8 cellular contexts compared by ENCODE assay signal in genomic region chr5:178460598-178461425, GRCh38.
DNase-seq lines count a peak whose midpoint lies in the region; ATAC-seq, FAIRE-seq and TF ChIP-seq lines count a peak whose summit lies in the region.

No MANE protein-coding gene starts in this region.

- no peak overlapping the region for H3K4me3 Mint-ChIP-seq in activated CD8-positive, alpha-beta T cell treated with anti-CD3 and anti-CD28 coated beads for 36 hours
- no peak overlapping the region for H3K4me3 Mint-ChIP-seq in naive thymus-derived CD8-positive, alpha-beta T cell

- DNase-seq in BE2C, result peak; percentile 81
- DNase-seq in GM19239 (ENCODE audit: insufficient read length, low spot score), result peak; percentile 59
- DNase-seq in MM.1S, result peak; percentile 18
- peak; percentile 77 for DNase-seq in activated CD8-positive, alpha-beta T cell treated with anti-CD3 and anti-CD28 coated beads for 36 hours
- peak in 8 of 10 donors; percentile 15 to 64 (median 26) for DNase-seq in naive thymus-derived CD8-positive, alpha-beta T cell
- peak; percentile 81 to 82 for DNase-seq in tibial artery
- DNase-seq in dedifferentiated amniotic fluid mesenchymal stem cell (ENCODE audit: extremely low spot score), result no peak

- H3K4me1 ChIP-seq in BE2C (no peaks in the 10 kb centered on the region), MM.1S (ENCODE audit: low read length) (no peaks in the 10 kb centered on the region), tibial artery (peaks cover 0 to 8% (median 2%) of the 10 kb centered on the region in 4 donors)

- no peaks in the 10 kb centered on the region for H3K9me3 ChIP-seq in BE2C
- no peaks in the 10 kb centered on the region for H3K9me3 ChIP-seq in MM.1S (replicated peaks; ENCODE audit: insufficient read depth, low read length)
- no peaks in the 10 kb centered on the region for H3K9me3 ChIP-seq in tibial artery

- H3F3A ChIP-seq in MM.1S (ENCODE audit: insufficient read depth, low read length), result no peaks in the 10 kb centered on the region

- no peaks in the 10 kb centered on the region for H3K9me2 ChIP-seq in MM.1S (replicated peaks; ENCODE audit: insufficient read depth, low read length)

- H3K4me3 ChIP-seq in BE2C (ENCODE audit: low read depth, low read length) (no peak overlapping the region), MM.1S (ENCODE audit: low read length) (no peak overlapping the region), tibial artery (no peak overlapping the region)

- H3K9me3 Mint-ChIP-seq in activated CD8-positive, alpha-beta T cell treated with anti-CD3 and anti-CD28 coated beads for 36 hours, result no peaks in the 10 kb centered on the region
- no peaks in the 10 kb centered on the region for H3K9me3 Mint-ChIP-seq in naive thymus-derived CD8-positive, alpha-beta T cell

- H3K4me2 ChIP-seq in MM.1S (ENCODE audit: low read depth, low read length), result no peak overlapping the region

- no peak overlapping the region for H3K9ac ChIP-seq in MM.1S (ENCODE audit: low read length)

- H3K27ac ChIP-seq in MM.1S (ENCODE audit: low read length), result no peak overlapping the region
- no peak overlapping the region for H3K27ac ChIP-seq in tibial artery

- peak; percentile 62 for FAIRE-seq in GM19239 (lab: Jason Lieb, UNC)

- H3K79me2 ChIP-seq in MM.1S (ENCODE audit: low read length), result no peaks in the 10 kb centered on the region

- H4K20me1 ChIP-seq in MM.1S (ENCODE audit: insufficient read depth, low read length), result no peaks in the 10 kb centered on the region

- no peaks in the 10 kb centered on the region for H3K36me3 ChIP-seq in BE2C
- no peaks in the 10 kb centered on the region for H3K36me3 ChIP-seq in MM.1S (replicated peaks; ENCODE audit: insufficient read depth, low read length)
- H3K36me3 ChIP-seq in tibial artery, result no peaks in the 10 kb centered on the region

- POLR2A ChIA-PET in activated CD8-positive, alpha-beta T cell treated with anti-CD3 and anti-CD28 coated beads for 36 hours (lab: Charles Lee), result interaction anchor here (0.6 to 0.9 kb wide), 2 partner anchors 39 to 79 kb away, joined by 3 to 4 read pairs; no protein-coding TSS in a partner anchor
- POLR2A ChIA-PET in naive thymus-derived CD8-positive, alpha-beta T cell (lab: Charles Lee), result interaction anchor here (0.5 kb wide), 1 partner anchor 138 kb away, joined by 4 read pairs; no protein-coding TSS in a partner anchor

- H2AFZ ChIP-seq in MM.1S (ENCODE audit: low read length), result no peak overlapping the region

- peak; percentile 91 for ATAC-seq in activated CD8-positive, alpha-beta T cell treated with anti-CD3 and anti-CD28 coated beads for 36 hours
- ATAC-seq in esophagus mucosa, result peak; percentile 85
- ATAC-seq in naive thymus-derived CD8-positive, alpha-beta T cell, result peak; percentile 40 to 66

- no peak overlapping the region for H3K27ac Mint-ChIP-seq in activated CD8-positive, alpha-beta T cell treated with anti-CD3 and anti-CD28 coated beads for 36 hours
- H3K27ac Mint-ChIP-seq in naive thymus-derived CD8-positive, alpha-beta T cell, result peak overlapping the region in 1 of 10 donors; percentile 2

- TF ChIP-seq CTCF in BE2C (IDR thresholded peaks at IDR 0.05; ENCODE audit: low read depth, low read length) (peak; percentile 90), MM.1S (IDR thresholded peaks at IDR 0.05; ENCODE audit: low read length) (peak; percentile 61), tibial artery (IDR thresholded peaks at IDR 0.05) (peak; percentile 70 to 85)
- peak; percentile 84 for TF ChIP-seq CTCF in activated CD8-positive, alpha-beta T cell treated with anti-CD3 and anti-CD28 coated beads for 36 hours (IDR thresholded peaks at IDR 0.05)

- CTCF ChIA-PET in activated CD8-positive, alpha-beta T cell treated with anti-CD3 and anti-CD28 coated beads for 36 hours (lab: Charles Lee), result interaction anchor here (0.5 to 3.3 kb wide), 25 partner anchors 8 to 905 kb away, joined by 3 to 17 read pairs (median 3); no protein-coding TSS in a partner anchor

- no peaks in the 10 kb centered on the region for H3K27me3 Mint-ChIP-seq in activated CD8-positive, alpha-beta T cell treated with anti-CD3 and anti-CD28 coated beads for 36 hours
- H3K27me3 Mint-ChIP-seq in naive thymus-derived CD8-positive, alpha-beta T cell, result peaks cover 0 to 3% (median 0%) of the 10 kb centered on the region in 5 donors

- H3K4me1 Mint-ChIP-seq in activated CD8-positive, alpha-beta T cell treated with anti-CD3 and anti-CD28 coated beads for 36 hours (ENCODE audit: low read depth), result no peaks in the 10 kb centered on the region
- no peaks in the 10 kb centered on the region for H3K4me1 Mint-ChIP-seq in naive thymus-derived CD8-positive, alpha-beta T cell

- H3K27me3 ChIP-seq in BE2C (no peaks in the 10 kb centered on the region), MM.1S (replicated peaks; ENCODE audit: insufficient read depth, low read length) (peaks cover 62% of the 10 kb centered on the region), tibial artery (no peaks in the 10 kb centered on the region)

- intact Hi-C loops in activated CD8-positive, alpha-beta T cell treated with anti-CD3 and anti-CD28 coated beads for 36 hours (cut with micrococcal nuclease), result no loop called here
- intact Hi-C loops in tibial artery (cut with DNase I; ENCODE audit: low total_unique reads), result no loop called here

- H3K36me3 Mint-ChIP-seq in activated CD8-positive, alpha-beta T cell treated with anti-CD3 and anti-CD28 coated beads for 36 hours (ENCODE audit: low read depth), result no peaks in the 10 kb centered on the region
- H3K36me3 Mint-ChIP-seq in naive thymus-derived CD8-positive, alpha-beta T cell, result no peaks in the 10 kb centered on the region
